In genomic region chr15:37008205-37008604, GRCh38 we compare ENCODE assay signal across 37 cellular contexts.
"Had no signal": no experiment of that assay in that cellular context is flagged by ENCODE, and none has a peak within 500 bp of the region (broad histone marks: within the 10 kb centered on the region; RNA-seq: fewer than 3 reads in every experiment).

No MANE protein-coding gene starts in this region.

- H3K4me1 ChIP-seq: adrenal gland, breast epithelium, foreskin keratinocyte, gastrocnemius medialis had no signal

- FAIRE-seq: colon had no signal

- H3K4me1 Mint-ChIP-seq: activated B cell treated with CpG ODN at 0.5 μM for 24 hours; activated CD8-positive, alpha-beta memory T cell treated with anti-CD3 and anti-CD28 coated beads, Interleukin-2, amount 10 ng/mL, durations not matched to agents 7 days and 5 days; activated naive CD4-positive, alpha-beta T cell treated with anti-CD3 and anti-CD28 coated beads, Interleukin-2, amount 50 U/mL, for 24 hours; activated naive CD8-positive, alpha-beta T cell treated with anti-CD3 and anti-CD28 coated beads for 36 hours; activated naive CD8-positive, alpha-beta T cell treated with anti-CD3 and anti-CD28 coated beads, Interleukin-2, amount 50 U/mL, for 24 hours; T-helper 17 cell had no signal

- H3K4me3 ChIP-seq: adrenal gland, breast epithelium, esophagus muscularis mucosa, gastrocnemius medialis had no signal

- H3K36me3 Mint-ChIP-seq: activated CD4-positive, alpha-beta memory T cell treated with anti-CD3 and anti-CD28 coated beads for 36 hours; activated CD8-positive, alpha-beta memory T cell treated with anti-CD3 and anti-CD28 coated beads, Interleukin-2, amount 10 ng/mL, durations not matched to agents 7 days and 5 days; activated naive CD4-positive, alpha-beta T cell treated with anti-CD3 and anti-CD28 coated beads, Interleukin-2, amount 50 U/mL, for 24 hours; activated naive CD8-positive, alpha-beta T cell treated with anti-CD3 and anti-CD28 coated beads for 36 hours had no signal

- DNase-seq: activated B cell treated with CpG ODN at 0.5 μM for 24 hours; activated CD4-positive, alpha-beta memory T cell treated with anti-CD3 and anti-CD28 coated beads for 36 hours; activated CD4-positive, alpha-beta T cell treated with anti-CD3 and anti-CD28 coated beads for 48 hours; activated CD8-positive, alpha-beta memory T cell treated with anti-CD3 and anti-CD28 coated beads, Interleukin-2, amount 10 ng/mL, durations not matched to agents 7 days and 5 days; activated CD8-positive, alpha-beta memory T cell treated with anti-CD3 and anti-CD28 coated beads, Interleukin-2, amount 50 U/mL, for 4 hours; activated CD8-positive, alpha-beta T cell treated with anti-CD3 and anti-CD28 coated beads, Interleukin-2, amount 10 ng/mL, durations not matched to agents 7 days and 5 days; activated effector memory CD4-positive, alpha-beta T cell treated with anti-CD3 and anti-CD28 coated beads, Interleukin-2, amount 50 U/mL, for 16 hours; activated naive CD4-positive, alpha-beta T cell treated with anti-CD3 and anti-CD28 coated beads for 36 hours; activated naive CD8-positive, alpha-beta T cell treated with anti-CD3 and anti-CD28 coated beads for 36 hours; activated naive CD8-positive, alpha-beta T cell treated with anti-CD3 and anti-CD28 coated beads, Interleukin-2, amount 50 U/mL, for 24 hours; activated T-cell treated with anti-CD3 and anti-CD28 coated beads, Interleukin-2, amount 50 U/mL, for 1 hour; activated T-cell treated with anti-CD3 and anti-CD28 coated beads, Interleukin-2, amount 50 U/mL, for 48 hours; adrenal gland; amygdala; aorta; caudate nucleus; cortex of kidney; dermis blood vessel endothelial cell; effector CD4-positive, alpha-beta T cell; effector memory CD8-positive, alpha-beta T cell; erythroblast; foreskin keratinocyte; gastrocnemius medialis; glutamatergic neuron; T-helper 1 cell; T-helper 17 cell; T1000; WERI-Rb-1 had no signal

- H3K27me3 ChIP-seq: adrenal gland, breast epithelium, esophagus muscularis mucosa, foreskin keratinocyte, gastrocnemius medialis had no signal

- ATAC-seq: activated CD4-positive, CD25-positive, alpha-beta regulatory T cell treated with anti-CD3 and anti-CD28 coated beads, Interleukin-2, amount 50 U/mL, for 24 hours; activated CD8-positive, alpha-beta memory T cell treated with anti-CD3 and anti-CD28 coated beads, Interleukin-2, amount 10 ng/mL, durations not matched to agents 7 days and 5 days; activated CD8-positive, alpha-beta T cell treated with anti-CD3 and anti-CD28 coated beads, Interleukin-2, amount 10 ng/mL, durations not matched to agents 7 days and 5 days; activated naive CD8-positive, alpha-beta T cell treated with anti-CD3 and anti-CD28 coated beads, Interleukin-2, amount 50 U/mL, for 24 hours; effector memory CD8-positive, alpha-beta T cell; foreskin keratinocyte; gastrocnemius medialis; T-helper 17 cell had no signal

- H3K9me3 Mint-ChIP-seq: activated B cell treated with CpG ODN at 0.5 μM for 24 hours; activated CD4-positive, alpha-beta memory T cell treated with anti-CD3 and anti-CD28 coated beads for 36 hours; activated naive CD4-positive, alpha-beta T cell treated with anti-CD3 and anti-CD28 coated beads for 36 hours; activated naive CD4-positive, alpha-beta T cell treated with anti-CD3 and anti-CD28 coated beads, Interleukin-2, amount 50 U/mL, for 24 hours; activated naive CD8-positive, alpha-beta T cell treated with anti-CD3 and anti-CD28 coated beads for 36 hours; activated naive CD8-positive, alpha-beta T cell treated with anti-CD3 and anti-CD28 coated beads, Interleukin-2, amount 50 U/mL, for 24 hours; activated T-helper 1 cell treated with anti-CD3 and anti-CD28 coated beads, Interleukin-12 subunit alpha, Interleukin-12 subunit beta, Interleukin-2, Interleukin-4 antibody, amounts not matched to agents 30 ng/mL and 10 ng/mL and 1 ng/mL, durations not matched to agents 14 hours and 24 hours and 36 hours; T-helper 2 cell treated with Interferon-gamma antibody and Interleukin-4, amounts not matched to agents 5 μg/mL and 100 μg/mL, for 36 hours had no signal

- H3K9me3 ChIP-seq: adrenal gland, breast epithelium, esophagus muscularis mucosa, gastrocnemius medialis had no signal

- H3K4me3 Mint-ChIP-seq: activated B cell treated with CpG ODN at 0.5 μM for 24 hours; activated CD4-positive, alpha-beta memory T cell treated with anti-CD3 and anti-CD28 coated beads for 36 hours; activated CD8-positive, alpha-beta memory T cell treated with anti-CD3 and anti-CD28 coated beads, Interleukin-2, amount 10 ng/mL, durations not matched to agents 7 days and 5 days; activated CD8-positive, alpha-beta T cell treated with anti-CD3 and anti-CD28 coated beads, Interleukin-2, amount 10 ng/mL, durations not matched to agents 7 days and 5 days; activated naive CD4-positive, alpha-beta T cell treated with anti-CD3 and anti-CD28 coated beads for 36 hours; activated naive CD4-positive, alpha-beta T cell treated with anti-CD3 and anti-CD28 coated beads, Interleukin-2, amount 50 U/mL, for 24 hours; activated naive CD8-positive, alpha-beta T cell treated with anti-CD3 and anti-CD28 coated beads for 36 hours; activated naive CD8-positive, alpha-beta T cell treated with anti-CD3 and anti-CD28 coated beads, Interleukin-2, amount 50 U/mL, for 24 hours; activated T-helper 1 cell treated with anti-CD3 and anti-CD28 coated beads, Interleukin-12 subunit alpha, Interleukin-12 subunit beta, Interleukin-2, Interleukin-4 antibody, amounts not matched to agents 30 ng/mL and 10 ng/mL and 1 ng/mL, durations not matched to agents 14 hours and 24 hours and 36 hours; brain; effector memory CD8-positive, alpha-beta T cell; T-helper 17 cell; T-helper 2 cell treated with Interferon-gamma antibody and Interleukin-4, amounts not matched to agents 5 μg/mL and 100 μg/mL, for 36 hours had no signal

- H3K36me3 ChIP-seq: adrenal gland, breast epithelium, gastrocnemius medialis had no signal

- H3K27ac ChIP-seq: adrenal gland, breast epithelium, esophagus muscularis mucosa, foreskin keratinocyte, gastrocnemius medialis, WERI-Rb-1 had no signal

- H3K27ac Mint-ChIP-seq: activated B cell treated with CpG ODN at 0.5 μM for 24 hours; activated CD4-positive, alpha-beta memory T cell treated with anti-CD3 and anti-CD28 coated beads for 36 hours; activated CD8-positive, alpha-beta memory T cell treated with anti-CD3 and anti-CD28 coated beads, Interleukin-2, amount 10 ng/mL, durations not matched to agents 7 days and 5 days; activated CD8-positive, alpha-beta T cell treated with anti-CD3 and anti-CD28 coated beads, Interleukin-2, amount 10 ng/mL, durations not matched to agents 7 days and 5 days; activated naive CD4-positive, alpha-beta T cell treated with anti-CD3 and anti-CD28 coated beads for 36 hours; activated naive CD4-positive, alpha-beta T cell treated with anti-CD3 and anti-CD28 coated beads, Interleukin-2, amount 50 U/mL, for 24 hours; activated naive CD8-positive, alpha-beta T cell treated with anti-CD3 and anti-CD28 coated beads for 36 hours; activated naive CD8-positive, alpha-beta T cell treated with anti-CD3 and anti-CD28 coated beads, Interleukin-2, amount 50 U/mL, for 24 hours; activated T-helper 1 cell treated with anti-CD3 and anti-CD28 coated beads, Interleukin-12 subunit alpha, Interleukin-12 subunit beta, Interleukin-2, Interleukin-4 antibody, amounts not matched to agents 30 ng/mL and 10 ng/mL and 1 ng/mL, durations not matched to agents 14 hours and 24 hours and 36 hours; activated T-helper 2 cell treated with anti-CD3 and anti-CD28 coated beads, Interferon-gamma antibody, Interleukin-2, Interleukin-4, amounts not matched to agents 10 μg/mL and 5 μg/mL and 100 μg/mL, durations not matched to agents 14 hours and 24 hours and 36 hours; effector memory CD8-positive, alpha-beta T cell; T-helper 17 cell; T-helper 2 cell treated with Interferon-gamma antibody and Interleukin-4, amounts not matched to agents 5 μg/mL and 100 μg/mL, for 36 hours had no signal

- H3K27me3 Mint-ChIP-seq: activated B cell treated with CpG ODN at 0.5 μM for 24 hours; activated CD4-positive, alpha-beta memory T cell treated with anti-CD3 and anti-CD28 coated beads for 36 hours; activated CD8-positive, alpha-beta memory T cell treated with anti-CD3 and anti-CD28 coated beads, Interleukin-2, amount 10 ng/mL, durations not matched to agents 7 days and 5 days; activated naive CD4-positive, alpha-beta T cell treated with anti-CD3 and anti-CD28 coated beads, Interleukin-2, amount 50 U/mL, for 24 hours; activated naive CD8-positive, alpha-beta T cell treated with anti-CD3 and anti-CD28 coated beads for 36 hours; activated naive CD8-positive, alpha-beta T cell treated with anti-CD3 and anti-CD28 coated beads, Interleukin-2, amount 50 U/mL, for 24 hours; brain; T-helper 17 cell had no signal
